In genomic region chr1:75440274-75440673, GRCh38 we compare ENCODE assay signal across 33 cellular contexts.
"Had no signal": no experiment of that assay in that cellular context is flagged by ENCODE, and none has a peak within 500 bp of the region (broad histone marks: within the 10 kb centered on the region; RNA-seq: fewer than 3 reads in every experiment).

No MANE protein-coding gene starts in this region.

- H3K36me3 ChIP-seq: adrenal gland, brain microvascular endothelial cell, breast epithelium, WERI-Rb-1 had no signal

- H3K4me1 ChIP-seq: adrenal gland, body of pancreas, breast epithelium had no signal

- H3K27me3 ChIP-seq: adrenal gland, body of pancreas, brain microvascular endothelial cell, breast epithelium had no signal

- DNase-seq: activated B cell treated with CpG ODN at 0.5 μM for 24 hours; activated CD4-positive, alpha-beta memory T cell treated with anti-CD3 and anti-CD28 coated beads for 36 hours; activated CD4-positive, alpha-beta T cell treated with anti-CD3 and anti-CD28 coated beads for 4 hours; activated CD4-positive, alpha-beta T cell treated with anti-CD3 and anti-CD28 coated beads, Interleukin-2, amount 10 ng/mL, durations not matched to agents 24 days and 14 days; activated CD4-positive, alpha-beta T cell treated with anti-CD3 and anti-CD28 coated beads, Interleukin-2, amount 50 U/mL, for 1 hour; activated CD4-positive, alpha-beta T cell treated with anti-CD3 and anti-CD28 coated beads, Interleukin-2, amount 50 U/mL, for 4 hours; activated CD4-positive, CD25-positive, alpha-beta regulatory T cell treated with anti-CD3 and anti-CD28 coated beads, Interleukin-2, amount 50 U/mL, for 72 hours; activated CD8-positive, alpha-beta memory T cell treated with anti-CD3 and anti-CD28 coated beads, Interleukin-2, amount 50 U/mL, for 4 hours; activated CD8-positive, alpha-beta T cell treated with anti-CD3 and anti-CD28 coated beads for 36 hours; activated effector memory CD4-positive, alpha-beta T cell treated with anti-CD3 and anti-CD28 coated beads, Interleukin-2, amount 50 U/mL, for 16 hours; activated gamma-delta T cell treated with Interleukin-2 at 50 U/mL for 16 hours; activated naive CD4-positive, alpha-beta T cell; activated naive CD4-positive, alpha-beta T cell treated with anti-CD3 and anti-CD28 coated beads for 36 hours; activated naive CD4-positive, alpha-beta T cell treated with anti-CD3 and anti-CD28 coated beads, Interleukin-2, amount 50 U/mL, for 16 hours; activated naive CD8-positive, alpha-beta T cell treated with anti-CD3 and anti-CD28 coated beads for 36 hours; activated T-cell treated with anti-CD3 and anti-CD28 coated beads for 4 hours; activated T-cell treated with anti-CD3 and anti-CD28 coated beads, Interleukin-2, amount 50 U/mL, for 1 hour; activated T-cell treated with anti-CD3 and anti-CD28 coated beads, Interleukin-2, amount 50 U/mL, for 4 hours; activated T-cell treated with anti-CD3 and anti-CD28 coated beads, Interleukin-2, amount 50 U/mL, for 72 hours; adrenal gland; amniotic stem cell; aorta; body of pancreas; brain microvascular endothelial cell; cerebellar nuclear complex; T-helper 1 cell; T-helper 2 cell; T-helper 9 cell; WERI-Rb-1 had no signal

- H3K27ac ChIP-seq: adrenal gland, body of pancreas, brain microvascular endothelial cell, breast epithelium, WERI-Rb-1 had no signal

- ATAC-seq: activated CD8-positive, alpha-beta T cell treated with anti-CD3 and anti-CD28 coated beads for 36 hours; activated naive CD4-positive, alpha-beta T cell treated with anti-CD3 and anti-CD28 coated beads, Interleukin-2, amount 50 U/mL, for 72 hours; activated T-cell treated with anti-CD3 and anti-CD28 coated beads, Interleukin-2, amount 50 U/mL, for 4 hours; activated T-cell treated with anti-CD3 and anti-CD28 coated beads, Interleukin-2, amount 50 U/mL, for 72 hours; activated T-helper 17 cell treated with anti-CD3 and anti-CD28 coated beads, Interleukin-2, amount 50 U/mL, for 72 hours; body of pancreas had no signal

- H3K9me3 ChIP-seq: adrenal gland, body of pancreas, breast epithelium had no signal

- H3K4me3 ChIP-seq: adrenal gland, body of pancreas, breast epithelium had no signal

- FAIRE-seq: astrocyte had no signal
